In the genomic region with DNA sequence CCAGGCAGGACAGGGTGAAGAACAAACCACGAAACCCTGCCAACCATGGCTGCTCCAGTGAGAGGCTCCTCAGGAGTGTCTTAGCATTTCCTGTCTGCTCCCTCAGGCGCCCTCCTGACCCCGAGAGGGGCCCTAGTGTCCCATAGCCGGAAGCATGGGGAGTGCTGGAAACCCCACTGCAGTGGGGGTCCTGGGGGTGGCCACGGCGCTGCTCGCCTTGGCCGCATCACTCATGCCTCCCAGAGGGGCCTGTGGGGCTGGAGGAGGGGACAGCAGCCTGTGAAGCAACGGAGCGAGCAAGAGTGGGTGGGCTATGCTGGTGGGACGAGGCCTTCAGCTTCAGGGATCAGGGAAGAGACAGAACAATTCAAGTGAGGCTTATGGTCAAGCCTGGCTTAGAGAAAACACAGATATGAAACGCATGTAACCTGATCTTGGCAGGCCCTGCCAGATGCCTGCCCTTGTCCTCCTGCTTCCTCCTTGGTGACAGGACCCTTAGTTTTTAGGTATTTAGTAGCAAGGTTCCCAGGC, we compare ENCODE assay signal across 13 cellular contexts.
DNase-seq lines count a peak whose midpoint lies in the region; ATAC-seq and TF ChIP-seq lines count a peak whose summit lies in the region.
"Had no signal": no experiment of that assay in that cellular context is flagged by ENCODE, and none has a peak within 500 bp of the region (broad histone marks: within the 10 kb centered on the region; RNA-seq: fewer than 3 reads in every experiment).

No MANE protein-coding gene starts in this region.

- no peak for TF ChIP-seq POLR2A in esophagus squamous epithelium (IDR thresholded peaks at IDR 0.05)
- no peak for TF ChIP-seq POLR2A in transverse colon (IDR thresholded peaks at IDR 0.05)

- no peaks in the 10 kb centered on the region for H3K9me3 ChIP-seq in esophagus squamous epithelium
- H3K9me3 ChIP-seq in transverse colon, result no peaks in the 10 kb centered on the region

- no peaks in the 10 kb centered on the region for H3K9me3 Mint-ChIP-seq in osteocyte (ENCODE audit: unreplicated experiment)
- no peaks in the 10 kb centered on the region for H3K9me3 Mint-ChIP-seq in activated naive CD8-positive, alpha-beta T cell treated with anti-CD3 and anti-CD28 coated beads, Interleukin-2, amount 50 U/mL, for 24 hours
- H3K9me3 Mint-ChIP-seq: activated CD4-positive, alpha-beta memory T cell treated with anti-CD3 and anti-CD28 coated beads for 36 hours had no signal

- in situ Hi-C loops in transverse colon (cut with MboI; ENCODE audit: low pct_ligation_motif_present in 1 of 4, low pct_unique_long_range_greater_than_20kb in 1 of 4, low sequenced_read_pairs in 3 of 4), result no loop called here

- H3K4me3 ChIP-seq in esophagus squamous epithelium, result no peak overlapping the region
- H3K4me3 ChIP-seq in transverse colon, result no peak overlapping the region

- TF ChIP-seq CTCF in esophagus squamous epithelium (IDR thresholded peaks at IDR 0.05), result no peak
- no peak for TF ChIP-seq CTCF in osteocyte (IDR thresholded peaks at IDR 0.05)
- TF ChIP-seq CTCF in transverse colon (IDR thresholded peaks at IDR 0.05), result no peak

- H3K4me1 ChIP-seq in esophagus squamous epithelium (peaks cover 35 to 100% (median 73%) of the 10 kb centered on the region in 3 donors), transverse colon (peaks cover 11 to 42% (median 21%) of the 10 kb centered on the region in 4 donors)

- H3K27ac ChIP-seq in esophagus squamous epithelium (peak overlapping the region; percentile 52 to 97 (median 86)), transverse colon (peak overlapping the region; percentile 7 to 56 (median 31))

- no peaks in the 10 kb centered on the region for H3K27me3 Mint-ChIP-seq in osteocyte (ENCODE audit: unreplicated experiment)
- H3K27me3 Mint-ChIP-seq in activated naive CD8-positive, alpha-beta T cell treated with anti-CD3 and anti-CD28 coated beads, Interleukin-2, amount 50 U/mL, for 24 hours, result no peaks in the 10 kb centered on the region
- H3K27me3 Mint-ChIP-seq: activated CD4-positive, alpha-beta memory T cell treated with anti-CD3 and anti-CD28 coated beads for 36 hours had no signal

- peaks cover 49% of the 10 kb centered on the region for H3K4me1 Mint-ChIP-seq in osteocyte (ENCODE audit: unreplicated experiment)
- H3K4me1 Mint-ChIP-seq in activated naive CD8-positive, alpha-beta T cell treated with anti-CD3 and anti-CD28 coated beads, Interleukin-2, amount 50 U/mL, for 24 hours, result no peaks in the 10 kb centered on the region

- H3K27me3 ChIP-seq in esophagus squamous epithelium (no peaks in the 10 kb centered on the region), transverse colon (no peaks in the 10 kb centered on the region)

- DNase-seq in Right ventricle myocardium superior, result peak; percentile 26
- no peak for DNase-seq in left cardiac atrium
- DNase-seq in esophagus squamous epithelium (lab: John Stamatoyannopoulos, UW), result no peak
- no peak for DNase-seq in osteocyte (ENCODE audit: extremely low spot score, unreplicated experiment)
- DNase-seq in transverse colon, result no peak
- DNase-seq in activated naive CD8-positive, alpha-beta T cell treated with anti-CD3 and anti-CD28 coated beads, Interleukin-2, amount 50 U/mL, for 24 hours, result no peak
- no peak for DNase-seq in amygdala (lab: John Stamatoyannopoulos, UW)
- no peak for DNase-seq in islet precursor cell
- DNase-seq: activated CD4-positive, alpha-beta memory T cell treated with anti-CD3 and anti-CD28 coated beads for 36 hours; dermis blood vessel endothelial cell; GF-D8; NK-92 treated with Interleukin-12 subunit alpha and Interleukin-12 subunit beta, amount 100 ng/mL, for 24 hours; SIG-M5 had no signal

- intact Hi-C loops in Right ventricle myocardium superior (cut with DNase I) (no loop called here), left cardiac atrium (cut with DNase I) (no loop called here), esophagus squamous epithelium (cut with DNase I) (no loop called here), transverse colon (cut with DNase I; ENCODE audit: low total_unique reads) (no loop called here)

- no peak for ATAC-seq in Right ventricle myocardium superior (ENCODE audit: poor library complexity)
- ATAC-seq in left cardiac atrium, result no peak
- no peak for ATAC-seq in activated naive CD8-positive, alpha-beta T cell treated with anti-CD3 and anti-CD28 coated beads, Interleukin-2, amount 50 U/mL, for 24 hours

- peaks cover 0 to 55% (median 0%) of the 10 kb centered on the region in 3 donors for H3K36me3 ChIP-seq in esophagus squamous epithelium
- no peaks in the 10 kb centered on the region for H3K36me3 ChIP-seq in transverse colon

- H3K4me3 Mint-ChIP-seq in osteocyte (ENCODE audit: unreplicated experiment), result no peak overlapping the region
- H3K4me3 Mint-ChIP-seq in activated naive CD8-positive, alpha-beta T cell treated with anti-CD3 and anti-CD28 coated beads, Interleukin-2, amount 50 U/mL, for 24 hours, result no peak overlapping the region
- H3K4me3 Mint-ChIP-seq: activated CD4-positive, alpha-beta memory T cell treated with anti-CD3 and anti-CD28 coated beads for 36 hours had no signal

- H3K27ac Mint-ChIP-seq in osteocyte (ENCODE audit: unreplicated experiment), result peak overlapping the region; percentile 54
- H3K27ac Mint-ChIP-seq in activated naive CD8-positive, alpha-beta T cell treated with anti-CD3 and anti-CD28 coated beads, Interleukin-2, amount 50 U/mL, for 24 hours, result no peak overlapping the region
- H3K27ac Mint-ChIP-seq: activated CD4-positive, alpha-beta memory T cell treated with anti-CD3 and anti-CD28 coated beads for 36 hours had no signal

- no peak for TF ChIP-seq EP300 in transverse colon (IDR thresholded peaks at IDR 0.05; ENCODE audit: low read depth)

- WGBS in esophagus squamous epithelium, 2 donors, result 68 to 81% methylated on average over 3 to 8 of the region's 12 CpGs
- 92% methylated on average over 12 of the region's 12 CpGs; no CpG with 5 or more reads in 1 of the 2 donors for WGBS in transverse colon (ENCODE audit: low coverage in 1 of 2), 2 donors

- H3K36me3 Mint-ChIP-seq in osteocyte (ENCODE audit: unreplicated experiment), result peaks cover 35% of the 10 kb centered on the region
- H3K36me3 Mint-ChIP-seq in activated naive CD8-positive, alpha-beta T cell treated with anti-CD3 and anti-CD28 coated beads, Interleukin-2, amount 50 U/mL, for 24 hours (ENCODE audit: low read depth), result no peaks in the 10 kb centered on the region
